ENCODE assay signal across 27 cellular contexts in genomic region chr20:47120346-47120745, GRCh38.
"Had no signal": no experiment of that assay in that cellular context is flagged by ENCODE, and none has a peak within 500 bp of the region (broad histone marks: within the 10 kb centered on the region; RNA-seq: fewer than 3 reads in every experiment).

No MANE protein-coding gene starts in this region.

- H3K4me1 Mint-ChIP-seq: naive thymus-derived CD8-positive, alpha-beta T cell; stimulated activated effector memory CD8-positive, alpha-beta T cell treated with anti-CD3 and anti-CD28 coated beads, Interleukin-12 subunit alpha, Interleukin-12 subunit beta, amount 100 ng/mL, for 72 hours had no signal

- ATAC-seq: foreskin keratinocyte; gastroesophageal sphincter; lower lobe of right lung; naive thymus-derived CD8-positive, alpha-beta T cell; right cardiac atrium; stimulated activated effector memory CD8-positive, alpha-beta T cell treated with anti-CD3 and anti-CD28 coated beads, Interleukin-12 subunit alpha, Interleukin-12 subunit beta, amount 100 ng/mL, for 72 hours had no signal

- H3K36me3 Mint-ChIP-seq: naive thymus-derived CD8-positive, alpha-beta T cell; stimulated activated effector memory CD8-positive, alpha-beta T cell treated with anti-CD3 and anti-CD28 coated beads, Interleukin-12 subunit alpha, Interleukin-12 subunit beta, amount 100 ng/mL, for 72 hours; type B pancreatic cell had no signal

- H3K9me3 ChIP-seq: esophagus muscularis mucosa, gastroesophageal sphincter, heart left ventricle, left ventricle myocardium inferior, lower lobe of right lung, ovary, psoas muscle, stomach, testis, tibial artery had no signal

- H3K27ac Mint-ChIP-seq: naive thymus-derived CD8-positive, alpha-beta T cell; nephron progenitor cell; stimulated activated effector memory CD8-positive, alpha-beta T cell treated with anti-CD3 and anti-CD28 coated beads, Interleukin-12 subunit alpha, Interleukin-12 subunit beta, amount 100 ng/mL, for 72 hours; type B pancreatic cell had no signal

- H3K4me2 ChIP-seq: hepatocyte had no signal

- H3K27me3 ChIP-seq: esophagus muscularis mucosa, foreskin keratinocyte, gastroesophageal sphincter, heart left ventricle, hepatocyte, ovary, testis, tibial artery had no signal

- H3K36me3 ChIP-seq: esophagus muscularis mucosa, gastroesophageal sphincter, heart left ventricle, left ventricle myocardium inferior, lower lobe of right lung, ovary, stomach, tibial artery had no signal

- FAIRE-seq: endothelial cell of umbilical vein had no signal

- H3K27me3 Mint-ChIP-seq: type B pancreatic cell had no signal

- H3K27ac ChIP-seq: esophagus muscularis mucosa, foreskin keratinocyte, gastroesophageal sphincter, heart left ventricle, hepatocyte, left ventricle myocardium inferior, lower lobe of right lung, ovary, psoas muscle, stomach, tibial artery had no signal

- H3K79me2 ChIP-seq: hepatocyte had no signal

- H3K9me3 Mint-ChIP-seq: nephron progenitor cell; stimulated activated effector memory CD8-positive, alpha-beta T cell treated with anti-CD3 and anti-CD28 coated beads, Interleukin-12 subunit alpha, Interleukin-12 subunit beta, amount 100 ng/mL, for 72 hours; type B pancreatic cell had no signal

- DNase-seq: dermis blood vessel endothelial cell; effector memory CD4-positive, alpha-beta T cell; foreskin keratinocyte; heart left ventricle; left cardiac atrium; left ventricle myocardium inferior; lower lobe of right lung; naive thymus-derived CD8-positive, alpha-beta T cell; nephron progenitor cell; occipital lobe; ovary; posterior cingulate gyrus; psoas muscle; right cardiac atrium; stimulated activated CD4-positive, alpha-beta T cell treated with anti-CD3 and anti-CD28 coated beads, Interleukin-2, amount 100 ng/mL, for 24 hours; stimulated activated CD4-positive, alpha-beta T cell treated with anti-CD3 and anti-CD28 coated beads, Interleukin-4, amount 100 ng/mL, for 24 hours; stimulated activated naive CD4-positive, alpha-beta T cell treated with Interleukin-2 at 50 U/mL for 16 hours; stomach; testis; tibial artery had no signal

- H2AFZ ChIP-seq: hepatocyte had no signal

- H3K4me3 Mint-ChIP-seq: naive thymus-derived CD8-positive, alpha-beta T cell; nephron progenitor cell; stimulated activated effector memory CD8-positive, alpha-beta T cell treated with anti-CD3 and anti-CD28 coated beads, Interleukin-12 subunit alpha, Interleukin-12 subunit beta, amount 100 ng/mL, for 72 hours; type B pancreatic cell had no signal

- H3K4me1 ChIP-seq: psoas muscle, testis had no signal

- H3K4me3 ChIP-seq: coronary artery, esophagus muscularis mucosa, gastroesophageal sphincter, heart left ventricle, hepatocyte, left ventricle myocardium inferior, lower lobe of right lung, ovary, psoas muscle, stomach, testis, tibial artery had no signal
